ENCODE assay signal across 8 cellular contexts in genomic region chr17:66441012-66441703, GRCh38.
DNase-seq lines count a peak whose midpoint lies in the region; ATAC-seq and TF ChIP-seq lines count a peak whose summit lies in the region.

No MANE protein-coding gene starts in this region.

- CTCF ChIA-PET in CD8-positive, alpha-beta T cell (lab: Charles Lee), result interaction anchor here (1.1 to 1.2 kb wide), 2 partner anchors 81 to 186 kb away, joined by 3 to 4 read pairs; no protein-coding TSS in a partner anchor

- H3K9me3 ChIP-seq in CD8-positive, alpha-beta T cell (ENCODE audit: low read length), result no peaks in the 10 kb centered on the region
- H3K9me3 ChIP-seq in vagina, result no peaks in the 10 kb centered on the region

- no peaks in the 10 kb centered on the region for H3K27me3 Mint-ChIP-seq in CD8-positive, alpha-beta T cell (ENCODE audit: low read depth)
- H3K27me3 Mint-ChIP-seq in activated T-helper 1 cell treated with anti-CD3 and anti-CD28 coated beads, Interleukin-12 subunit alpha, Interleukin-12 subunit beta, Interleukin-2, Interleukin-4 antibody, amounts not matched to agents 30 ng/mL and 10 ng/mL and 1 ng/mL, durations not matched to agents 14 hours and 24 hours and 36 hours (ENCODE audit: insufficient read depth), result no peaks in the 10 kb centered on the region

- peak overlapping the region; percentile 77 for H3K27ac Mint-ChIP-seq in CD8-positive, alpha-beta T cell
- H3K27ac Mint-ChIP-seq in activated T-helper 1 cell treated with anti-CD3 and anti-CD28 coated beads, Interleukin-12 subunit alpha, Interleukin-12 subunit beta, Interleukin-2, Interleukin-4 antibody, amounts not matched to agents 30 ng/mL and 10 ng/mL and 1 ng/mL, durations not matched to agents 14 hours and 24 hours and 36 hours, result peak overlapping the region; percentile 13

- ATAC-seq in CD8-positive, alpha-beta T cell, result no peak
- ATAC-seq in GM19395 (IDR thresholded peaks at IDR 0.05; ENCODE audit: unreplicated experiment) (peak; percentile 93), HG03280 (IDR thresholded peaks at IDR 0.05; ENCODE audit: unreplicated experiment) (peak; percentile 89)

- no peaks in the 10 kb centered on the region for H3K27me3 ChIP-seq in CD8-positive, alpha-beta T cell (ENCODE audit: insufficient read depth, low read length)
- H3K27me3 ChIP-seq in vagina, result no peaks in the 10 kb centered on the region

- no peak for DNase-seq in CD8-positive, alpha-beta T cell
- DNase-seq in activated T-helper 1 cell treated with anti-CD3 and anti-CD28 coated beads, Interleukin-12 subunit alpha, Interleukin-12 subunit beta, Interleukin-2, Interleukin-4 antibody, amounts not matched to agents 30 ng/mL and 10 ng/mL and 1 ng/mL, durations not matched to agents 14 hours and 24 hours and 36 hours (ENCODE audit: low spot score), result no peak
- DNase-seq in vagina (ENCODE audit: extremely low spot score in 2 of 2), result no peak
- DNase-seq in stimulated activated CD4-positive, alpha-beta T cell treated with anti-CD3 and anti-CD28 coated beads, Interleukin-4, amount 100 ng/mL, for 1 hour, result no peak
- DNase-seq in cortex of kidney (lab: John Stamatoyannopoulos, UW), result no peak
- DNase-seq in NCI-H526 treated with DMSO at 0.1 percent for 48 hours (lab: John Stamatoyannopoulos, UW), result no peak

- POLR2A ChIA-PET in CD8-positive, alpha-beta T cell (lab: Charles Lee), result interaction anchor here (0.7 kb wide), 1 partner anchor 716 kb away, joined by 4 read pairs; no protein-coding TSS in a partner anchor

- peaks cover 24% of the 10 kb centered on the region for H3K4me1 ChIP-seq in CD8-positive, alpha-beta T cell (ENCODE audit: insufficient read depth, low read length)
- H3K4me1 ChIP-seq in vagina, result no peaks in the 10 kb centered on the region

- peaks cover 32% of the 10 kb centered on the region for H3K36me3 Mint-ChIP-seq in CD8-positive, alpha-beta T cell
- H3K36me3 Mint-ChIP-seq in activated T-helper 1 cell treated with anti-CD3 and anti-CD28 coated beads, Interleukin-12 subunit alpha, Interleukin-12 subunit beta, Interleukin-2, Interleukin-4 antibody, amounts not matched to agents 30 ng/mL and 10 ng/mL and 1 ng/mL, durations not matched to agents 14 hours and 24 hours and 36 hours (ENCODE audit: low read depth), result peaks cover 29% of the 10 kb centered on the region

- H3K4me3 ChIP-seq in CD8-positive, alpha-beta T cell (ENCODE audit: low read depth, low read length), result no peak overlapping the region
- no peak overlapping the region for H3K4me3 ChIP-seq in vagina

- TF ChIP-seq CTCF in CD8-positive, alpha-beta T cell (IDR thresholded peaks at IDR 0.05), result no peak
- TF ChIP-seq CTCF in vagina (IDR thresholded peaks at IDR 0.05), result no peak

- H3K9me3 Mint-ChIP-seq in CD8-positive, alpha-beta T cell, result no peaks in the 10 kb centered on the region
- peaks cover 5% of the 10 kb centered on the region for H3K9me3 Mint-ChIP-seq in activated T-helper 1 cell treated with anti-CD3 and anti-CD28 coated beads, Interleukin-12 subunit alpha, Interleukin-12 subunit beta, Interleukin-2, Interleukin-4 antibody, amounts not matched to agents 30 ng/mL and 10 ng/mL and 1 ng/mL, durations not matched to agents 14 hours and 24 hours and 36 hours

- intact Hi-C loops in CD8-positive, alpha-beta T cell (cut with DNase I, micrococcal nuclease), result no loop called here
- intact Hi-C loops in activated T-helper 1 cell treated with anti-CD3 and anti-CD28 coated beads, Interleukin-12 subunit alpha, Interleukin-12 subunit beta, Interleukin-2, Interleukin-4 antibody, amounts not matched to agents 30 ng/mL and 10 ng/mL and 1 ng/mL, durations not matched to agents 14 hours and 24 hours and 36 hours (cut with micrococcal nuclease), result no loop called here
- intact Hi-C loops in vagina (cut with DNase I), result no loop called here

- H3K27ac ChIP-seq in CD8-positive, alpha-beta T cell (ENCODE audit: low read depth, low read length), result no peak overlapping the region
- no peak overlapping the region for H3K27ac ChIP-seq in vagina

- H3K4me3 Mint-ChIP-seq in CD8-positive, alpha-beta T cell, result no peak overlapping the region
- no peak overlapping the region for H3K4me3 Mint-ChIP-seq in activated T-helper 1 cell treated with anti-CD3 and anti-CD28 coated beads, Interleukin-12 subunit alpha, Interleukin-12 subunit beta, Interleukin-2, Interleukin-4 antibody, amounts not matched to agents 30 ng/mL and 10 ng/mL and 1 ng/mL, durations not matched to agents 14 hours and 24 hours and 36 hours

- no peak for TF ChIP-seq POLR2A in vagina (IDR thresholded peaks at IDR 0.05)

- H3K36me3 ChIP-seq in CD8-positive, alpha-beta T cell (ENCODE audit: insufficient read depth, low read length), result no peaks in the 10 kb centered on the region
- H3K36me3 ChIP-seq in vagina, result no peaks in the 10 kb centered on the region

- peaks cover 48% of the 10 kb centered on the region for H3K4me1 Mint-ChIP-seq in CD8-positive, alpha-beta T cell (ENCODE audit: low read depth)
- peaks cover 36% of the 10 kb centered on the region for H3K4me1 Mint-ChIP-seq in activated T-helper 1 cell treated with anti-CD3 and anti-CD28 coated beads, Interleukin-12 subunit alpha, Interleukin-12 subunit beta, Interleukin-2, Interleukin-4 antibody, amounts not matched to agents 30 ng/mL and 10 ng/mL and 1 ng/mL, durations not matched to agents 14 hours and 24 hours and 36 hours (ENCODE audit: low read depth)
